8 cellular contexts compared by ENCODE assay signal in the genomic region with DNA sequence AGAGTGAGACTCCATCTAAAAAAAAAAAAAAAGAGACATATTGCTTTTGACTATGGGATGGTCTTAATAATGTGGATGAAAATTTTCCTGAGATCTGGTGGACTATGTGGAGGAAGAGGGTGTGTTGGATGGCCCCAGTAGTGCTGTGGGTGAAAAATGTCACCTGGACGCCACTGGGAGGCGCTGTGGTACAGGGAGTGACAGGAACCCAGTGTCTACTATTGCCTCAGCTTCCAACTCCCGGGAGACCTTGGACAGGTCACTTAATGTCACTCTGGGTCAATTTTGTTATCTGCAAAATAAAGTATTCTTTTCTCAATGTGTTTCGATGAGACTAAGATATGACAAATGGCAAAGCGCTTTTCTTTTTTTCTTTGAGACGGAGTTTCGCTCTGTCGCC. TPM values are rescaled to one million over a fixed set of nuclear protein-coding genes. Genes with fewer than 3 reads are reported as not detected.
DNase-seq lines count a peak whose midpoint lies in the region; ATAC-seq and TF ChIP-seq lines count a peak whose summit lies in the region.

No MANE protein-coding gene starts in this region.

- H3K4me3 ChIP-seq in brain microvascular endothelial cell (ENCODE audit: low read depth, low read length): no peak overlapping the region

- no peak overlapping the region for H3K27ac ChIP-seq in brain microvascular endothelial cell

- in situ Hi-C loops in brain microvascular endothelial cell (cut with HindIII; ENCODE audit: low pct_ligation_motif_present, low sequenced_read_pairs): no loop called here

- TF ChIP-seq CTCF in brain microvascular endothelial cell (IDR thresholded peaks at IDR 0.05; ENCODE audit: low read depth, low read length, missing control alignments): peak; percentile 84

- no peaks in the 10 kb centered on the region for H3K27me3 ChIP-seq in brain microvascular endothelial cell (replicated peaks)

- intact Hi-C loops in Right ventricle myocardium inferior (cut with DNase I) (loop anchor here (5.0 kb wide), 1 partner anchor 337 kb away; no protein-coding TSS in a partner anchor), cardiac septum (cut with DNase I) (loop anchor here (5.0 kb wide), 1 partner anchor 337 kb away; no protein-coding TSS in a partner anchor)

- H3K36me3 ChIP-seq in brain microvascular endothelial cell (replicated peaks): no peaks in the 10 kb centered on the region

- ATAC-seq in Right ventricle myocardium inferior: peak; percentile 67
- ATAC-seq in HG02973 (IDR thresholded peaks at IDR 0.05; ENCODE audit: unreplicated experiment): no peak

- no peak for DNase-seq in Right ventricle myocardium inferior (ENCODE audit: missing footprints)
- DNase-seq in cardiac septum (ENCODE audit: low spot score): no peak
- peak; percentile 57 to 80 for DNase-seq in Kasumi-1 (lab: John Stamatoyannopoulos, UW)
- peak; percentile 15 for DNase-seq in T follicular helper cell (ENCODE audit: low read depth)
- peak; percentile 37 for DNase-seq in brain microvascular endothelial cell
- peak; percentile 84 for DNase-seq in islet precursor cell
- peak; percentile 58 to 77 for DNase-seq in stimulated activated CD4-positive, alpha-beta T cell treated with anti-CD3 and anti-CD28 coated beads, Interleukin-2, amount 100 ng/mL, for 24 hours

RNA-seq across cellular contexts. Expression of a gene that starts 27.7 kb away (rescaled TPM):
- total RNA-seq in Right ventricle myocardium inferior (17.7 TPM), cardiac septum (17.3 TPM)

Comparison
In these comparisons a context has a peak if more than half of its experiments do, and no peak if none do; other contexts are left out.
1. DNase-seq: peak in Kasumi-1 (2 of 2), T follicular helper cell (single experiment), brain microvascular endothelial cell (single experiment), islet precursor cell (single experiment) and stimulated activated CD4-positive, alpha-beta T cell treated with anti-CD3 and anti-CD28 coated beads, Interleukin-2, amount 100 ng/mL, for 24 hours (2 of 2); none in Right ventricle myocardium inferior (single experiment) and cardiac septum (single experiment).